ENCODE assay signal across 27 cellular contexts in genomic region chr12:109356586-109356985, GRCh38. TPM values are rescaled to one million over a fixed set of nuclear protein-coding genes. Genes with fewer than 3 reads are reported as not detected.
"Had no signal": no experiment of that assay in that cellular context is flagged by ENCODE, and none has a peak within 500 bp of the region (broad histone marks: within the 10 kb centered on the region; RNA-seq: fewer than 3 reads in every experiment).

No MANE protein-coding gene starts in this region.

- H3K27ac Mint-ChIP-seq: activated CD8-positive, alpha-beta memory T cell treated with anti-CD3 and anti-CD28 coated beads, Interleukin-2, amount 10 ng/mL, durations not matched to agents 7 days and 5 days; activated naive CD4-positive, alpha-beta T cell treated with anti-CD3 and anti-CD28 coated beads, Interleukin-2, amount 50 U/mL, for 72 hours; activated naive CD8-positive, alpha-beta T cell treated with anti-CD3 and anti-CD28 coated beads, Interleukin-2, amount 50 U/mL, for 24 hours; activated T-cell treated with anti-CD3 and anti-CD28 coated beads, Interleukin-2, amount 50 U/mL, for 24 hours; activated T-helper 1 cell treated with anti-CD3 and anti-CD28 coated beads, Interleukin-12 subunit alpha, Interleukin-12 subunit beta, Interleukin-2, Interleukin-4 antibody, amounts not matched to agents 30 ng/mL and 10 ng/mL and 1 ng/mL, durations not matched to agents 14 hours and 24 hours and 36 hours; T-helper 1 cell treated with Interleukin-12 subunit alpha and Interleukin-12 subunit beta and Interleukin-4 antibody, amounts not matched to agents 30 μg/mL and 1 μg/mL, for 36 hours; WTC11 had no signal

- DNase-seq: activated CD4-positive, alpha-beta T cell treated with anti-CD3 and anti-CD28 coated beads for 48 hours; activated CD4-positive, alpha-beta T cell treated with anti-CD3 and anti-CD28 coated beads, Interleukin-2, amount 50 U/mL, for 4 hours; activated CD4-positive, CD25-positive, alpha-beta regulatory T cell treated with anti-CD3 and anti-CD28 coated beads, Interleukin-2, amount 50 U/mL, for 72 hours; activated CD8-positive, alpha-beta memory T cell treated with anti-CD3 and anti-CD28 coated beads, Interleukin-2, amount 10 ng/mL, durations not matched to agents 7 days and 5 days; activated effector memory CD4-positive, alpha-beta T cell treated with anti-CD3 and anti-CD28 coated beads, Interleukin-2, amount 50 U/mL, for 16 hours; activated naive CD4-positive, alpha-beta T cell treated with Interleukin-2 at 50 U/mL for 16 hours; activated naive CD8-positive, alpha-beta T cell treated with anti-CD3 and anti-CD28 coated beads, Interleukin-2, amount 50 U/mL, for 24 hours; activated T-cell treated with anti-CD3 and anti-CD28 coated beads, Interleukin-2, amount 50 U/mL, for 24 hours; amniotic stem cell; body of pancreas; central memory CD4-positive, alpha-beta T cell; MM.1S; NCI-H187; NCI-H226; NCI-H510A treated with DMSO at 0.1 percent for 48 hours; PC-3; SHP77 had no signal

- H3K4me2 ChIP-seq: KMS-11 had no signal

- H3K27ac ChIP-seq: ascending aorta, body of pancreas, coronary artery, KMS-11 had no signal

- H3K9ac ChIP-seq: KMS-11 had no signal

- H3K9me3 Mint-ChIP-seq: activated naive CD4-positive, alpha-beta T cell treated with anti-CD3 and anti-CD28 coated beads, Interleukin-2, amount 50 U/mL, for 72 hours; activated naive CD8-positive, alpha-beta T cell treated with anti-CD3 and anti-CD28 coated beads, Interleukin-2, amount 50 U/mL, for 24 hours; activated T-cell treated with anti-CD3 and anti-CD28 coated beads, Interleukin-2, amount 50 U/mL, for 24 hours; activated T-helper 1 cell treated with anti-CD3 and anti-CD28 coated beads, Interleukin-12 subunit alpha, Interleukin-12 subunit beta, Interleukin-2, Interleukin-4 antibody, amounts not matched to agents 30 ng/mL and 10 ng/mL and 1 ng/mL, durations not matched to agents 14 hours and 24 hours and 36 hours; T-helper 1 cell treated with Interleukin-12 subunit alpha and Interleukin-12 subunit beta and Interleukin-4 antibody, amounts not matched to agents 30 μg/mL and 1 μg/mL, for 36 hours; WTC11 had no signal

- H3K27me3 ChIP-seq: ascending aorta, body of pancreas had no signal

- H3K9me3 ChIP-seq: ascending aorta, body of pancreas had no signal

- H3K36me3 Mint-ChIP-seq: activated CD8-positive, alpha-beta memory T cell treated with anti-CD3 and anti-CD28 coated beads, Interleukin-2, amount 10 ng/mL, durations not matched to agents 7 days and 5 days; activated naive CD4-positive, alpha-beta T cell treated with anti-CD3 and anti-CD28 coated beads, Interleukin-2, amount 50 U/mL, for 72 hours; WTC11 had no signal

- H3K36me3 ChIP-seq: ascending aorta had no signal

- H3K4me3 Mint-ChIP-seq: activated CD8-positive, alpha-beta memory T cell treated with anti-CD3 and anti-CD28 coated beads, Interleukin-2, amount 10 ng/mL, durations not matched to agents 7 days and 5 days; activated naive CD8-positive, alpha-beta T cell treated with anti-CD3 and anti-CD28 coated beads, Interleukin-2, amount 50 U/mL, for 24 hours; activated T-cell treated with anti-CD3 and anti-CD28 coated beads, Interleukin-2, amount 50 U/mL, for 24 hours; activated T-helper 1 cell treated with anti-CD3 and anti-CD28 coated beads, Interleukin-12 subunit alpha, Interleukin-12 subunit beta, Interleukin-2, Interleukin-4 antibody, amounts not matched to agents 30 ng/mL and 10 ng/mL and 1 ng/mL, durations not matched to agents 14 hours and 24 hours and 36 hours; T-helper 1 cell treated with Interleukin-12 subunit alpha and Interleukin-12 subunit beta and Interleukin-4 antibody, amounts not matched to agents 30 μg/mL and 1 μg/mL, for 36 hours; WTC11 had no signal

- H3K4me3 ChIP-seq: ascending aorta, body of pancreas, coronary artery had no signal

- ATAC-seq: activated CD8-positive, alpha-beta memory T cell treated with anti-CD3 and anti-CD28 coated beads, Interleukin-2, amount 10 ng/mL, durations not matched to agents 7 days and 5 days; activated naive CD4-positive, alpha-beta T cell treated with anti-CD3 and anti-CD28 coated beads, Interleukin-2, amount 50 U/mL, for 72 hours; activated naive CD8-positive, alpha-beta T cell treated with anti-CD3 and anti-CD28 coated beads, Interleukin-2, amount 50 U/mL, for 24 hours; body of pancreas; PC-3; WTC11 had no signal

- H3K4me1 ChIP-seq: ascending aorta, body of pancreas had no signal

RNA-seq across cellular contexts. Expression of gene MYO1H, which starts 8.9 kb away (rescaled TPM):
- total RNA-seq: activated CD8-positive, alpha-beta memory T cell treated with anti-CD3 and anti-CD28 coated beads, Interleukin-2, amount 10 ng/mL, durations not matched to agents 7 days and 5 days; activated naive CD4-positive, alpha-beta T cell treated with anti-CD3 and anti-CD28 coated beads, Interleukin-2, amount 50 U/mL, for 72 hours; activated T-helper 1 cell treated with anti-CD3 and anti-CD28 coated beads, Interleukin-12 subunit alpha, Interleukin-12 subunit beta, Interleukin-2, Interleukin-4 antibody, amounts not matched to agents 30 ng/mL and 10 ng/mL and 1 ng/mL, durations not matched to agents 14 hours and 24 hours and 36 hours; ascending aorta; body of pancreas; bronchial epithelial cell; chondrocyte; PC-3 had no signal

RNA-seq across cellular contexts. Expression of gene FOXN4, which starts 47.5 kb away (rescaled TPM):
- total RNA-seq: activated CD8-positive, alpha-beta memory T cell treated with anti-CD3 and anti-CD28 coated beads, Interleukin-2, amount 10 ng/mL, durations not matched to agents 7 days and 5 days; activated naive CD4-positive, alpha-beta T cell treated with anti-CD3 and anti-CD28 coated beads, Interleukin-2, amount 50 U/mL, for 72 hours; activated T-helper 1 cell treated with anti-CD3 and anti-CD28 coated beads, Interleukin-12 subunit alpha, Interleukin-12 subunit beta, Interleukin-2, Interleukin-4 antibody, amounts not matched to agents 30 ng/mL and 10 ng/mL and 1 ng/mL, durations not matched to agents 14 hours and 24 hours and 36 hours; ascending aorta; body of pancreas; bronchial epithelial cell; chondrocyte; PC-3; SK-MEL-5 had no signal
